ENCODE assay signal across 8 cellular contexts in the genomic region with DNA sequence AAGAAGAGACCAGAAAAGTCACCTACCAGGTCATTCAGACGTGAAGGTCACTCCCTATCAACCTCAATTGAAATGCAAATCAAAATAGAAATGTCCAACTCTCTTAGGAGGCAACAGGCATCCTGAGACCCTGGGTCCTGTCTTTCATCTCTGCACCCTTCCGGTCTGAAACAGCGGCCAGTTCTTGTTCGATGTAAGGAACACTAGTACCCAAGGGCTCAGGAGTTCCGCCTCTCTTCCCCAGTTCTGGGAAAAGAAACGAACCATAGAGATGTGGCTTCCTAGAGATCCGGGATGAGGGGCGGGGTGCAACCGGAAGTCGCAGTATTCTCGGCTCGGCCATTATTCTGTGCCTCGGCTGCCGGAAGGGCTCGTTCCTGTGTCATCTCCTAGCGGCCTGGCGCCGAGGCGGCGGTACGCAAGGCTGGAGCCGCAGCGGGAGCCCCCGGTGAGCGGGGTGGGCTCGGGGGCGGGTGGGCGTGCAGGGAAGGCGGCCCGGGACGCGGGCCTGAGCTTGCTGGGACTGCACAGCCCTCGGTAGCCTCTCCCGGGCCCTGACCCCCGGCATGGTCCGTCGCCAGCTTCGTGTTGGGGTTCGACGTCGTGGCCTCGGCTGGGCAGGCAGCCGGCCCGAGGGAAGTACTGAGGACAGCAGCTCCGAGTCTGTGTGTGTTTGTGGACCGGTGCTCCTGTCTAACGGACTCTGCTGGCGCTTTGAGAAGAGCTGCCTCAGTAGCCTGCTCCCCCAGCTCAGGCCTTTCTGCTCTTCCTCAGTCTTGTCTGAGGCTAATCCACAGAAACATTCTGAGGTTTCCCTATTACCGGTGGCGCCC. TPM values are rescaled to one million over a fixed set of nuclear protein-coding genes. Genes with fewer than 3 reads are reported as not detected.
A peak's percentile ranks its signal among the peaks of the same experiment; 100 is the strongest.
DNase-seq lines count a peak whose midpoint lies in the region; ATAC-seq and TF ChIP-seq lines count a peak whose summit lies in the region.

ZNF197 (plus strand) TSS at position 341 of the 833 bp plus-strand sequence. CDS start 4,119 bp downstream, outside the sequence.

- no peak for TF ChIP-seq POLR2A in stomach (IDR thresholded peaks at IDR 0.05)

- H2AFZ ChIP-seq in DND-41 (ENCODE audit: low read depth, low read length) (peak within 1 kb of the TSS; percentile 82), neural cell (ENCODE audit: low read depth, low read length) (peak within 1 kb of the TSS; percentile 95)

- H3K9ac ChIP-seq in DND-41 (ENCODE audit: low read depth, low read length) (peak within 1 kb of the TSS; percentile 75), neural cell (ENCODE audit: low read length) (peak within 1 kb of the TSS; percentile 94)

- WGBS in stomach, 5 donors: 0 to 2% (median 1%) methylated on average over 26 to 50 of the region's 50 CpGs

- TF ChIP-seq RAD21 in neural cell (conservative IDR thresholded peaks at IDR 0.05): peak; percentile 17

- DNase-seq in DND-41 (peak; percentile 85), RPMI7951 (ENCODE audit: low read depth) (peak; percentile 95), foreskin fibroblast (peak; percentile 87 to 95), stomach (peak; percentile 82)
- DNase-seq in Jurkat, Clone E6-1 (ENCODE audit: low read depth, low spot score): peak; percentile 55
- peak; percentile 37 for DNase-seq in activated effector memory CD4-positive, alpha-beta T cell treated with Interleukin-2 at 50 U/mL for 16 hours

- peak; percentile 95 for ATAC-seq in DND-41 (ENCODE audit: insufficient read depth, low read depth)
- ATAC-seq in GM21619 (IDR thresholded peaks at IDR 0.05; ENCODE audit: unreplicated experiment): peak; percentile 93

- no peaks in the 10 kb centered on the region for H3F3A ChIP-seq in neural cell (ENCODE audit: insufficient read depth, low read length, poor library complexity, severe bottlenecking)

- H3K27me3 ChIP-seq in DND-41 (ENCODE audit: insufficient read depth, low read length, poor library complexity): no peaks in the 10 kb centered on the region
- H3K27me3 ChIP-seq in neural cell (ENCODE audit: insufficient read depth, low read depth, low read length): no peaks in the 10 kb centered on the region
- no peaks in the 10 kb centered on the region for H3K27me3 ChIP-seq in stomach

- H3K79me2 ChIP-seq in DND-41 (ENCODE audit: insufficient read depth, low read length) (peaks cover 59% of the 10 kb centered on the region), neural cell (replicated peaks; ENCODE audit: insufficient read depth, low read length) (peaks cover 44% of the 10 kb centered on the region)

- TF ChIP-seq EP300 in neural cell (conservative IDR thresholded peaks at IDR 0.05; ENCODE audit: poor library complexity, severe bottlenecking): peak; percentile 19
- TF ChIP-seq EP300 in stomach (IDR thresholded peaks at IDR 0.05): no peak

- H3K36me3 ChIP-seq in DND-41 (ENCODE audit: insufficient read depth, low read length) (peaks cover 14% of the 10 kb centered on the region), neural cell (ENCODE audit: insufficient read depth, low read length) (no peaks in the 10 kb centered on the region), stomach (peaks cover 5 to 15% (median 13%) of the 10 kb centered on the region in 4 donors)

- H3K4me1 ChIP-seq in DND-41 (ENCODE audit: insufficient read depth, low read length) (peaks cover 34% of the 10 kb centered on the region), stomach (peaks cover 9 to 46% (median 22%) of the 10 kb centered on the region in 4 donors)

- peak within 1 kb of the TSS; percentile 60 to 81 for H3K4me3 ChIP-seq in DND-41 (ENCODE audit: low read depth in 1 of 2, low read length in 2 of 2)
- peak within 1 kb of the TSS; percentile 81 for H3K4me3 ChIP-seq in Jurkat, Clone E6-1 (ENCODE audit: low read length)
- H3K4me3 ChIP-seq in foreskin fibroblast (ENCODE audit: low read depth in 1 of 2, low read length in 2 of 2): peak within 1 kb of the TSS; percentile 87
- peak within 1 kb of the TSS; percentile 97 for H3K4me3 ChIP-seq in neural cell (ENCODE audit: low read length)
- H3K4me3 ChIP-seq in stomach: peak within 1 kb of the TSS; percentile 91 to 96 (median 94)

- no peaks in the 10 kb centered on the region for H3K9me2 ChIP-seq in neural cell (ENCODE audit: insufficient read depth, low read length)

- peak within 1 kb of the TSS; percentile 95 for H3K4me2 ChIP-seq in DND-41 (ENCODE audit: insufficient read depth, low read length)
- H3K4me2 ChIP-seq in neural cell (ENCODE audit: low read length): peak within 1 kb of the TSS; percentile 97

- H3K9me3 ChIP-seq in DND-41 (ENCODE audit: insufficient read depth, low read length, severe bottlenecking) (no peaks in the 10 kb centered on the region), neural cell (ENCODE audit: low read length) (no peaks in the 10 kb centered on the region), stomach (no peaks in the 10 kb centered on the region)

- intact Hi-C loops in stomach (cut with DNase I; ENCODE audit: low total_unique reads): no loop called here

- H3K27ac ChIP-seq in DND-41 (ENCODE audit: low read length): peak within 1 kb of the TSS; percentile 87
- H3K27ac ChIP-seq in neural cell (ENCODE audit: low read length): peak within 1 kb of the TSS; percentile 94
- peak within 1 kb of the TSS; percentile 89 to 94 (median 90) for H3K27ac ChIP-seq in stomach

- TF ChIP-seq CTCF in DND-41 (IDR thresholded peaks at IDR 0.05; ENCODE audit: borderline replicate concordance, extremely low read depth, low read length, poor library complexity, severe bottlenecking): peak; percentile 30
- TF ChIP-seq CTCF in foreskin fibroblast (IDR thresholded peaks at IDR 0.05; ENCODE audit: low read depth, low read length): no peak
- TF ChIP-seq CTCF in neural cell (IDR thresholded peaks at IDR 0.05; ENCODE audit: poor library complexity, severe bottlenecking): peak; percentile 31
- TF ChIP-seq CTCF in stomach (IDR thresholded peaks at IDR 0.05): peak in 1 of 7 experiments; percentile 12

- H4K20me1 ChIP-seq in DND-41 (ENCODE audit: insufficient read depth, low read length) (peaks cover 10% of the 10 kb centered on the region; the same call in 1 of the 2 replicates), neural cell (ENCODE audit: insufficient read depth) (no peaks in the 10 kb centered on the region)

TF ChIP-seq in neural cell, 6 proteins besides CTCF, POLR2A, EP300 and RAD21:
- TF ChIP-seq, protein P1, sequence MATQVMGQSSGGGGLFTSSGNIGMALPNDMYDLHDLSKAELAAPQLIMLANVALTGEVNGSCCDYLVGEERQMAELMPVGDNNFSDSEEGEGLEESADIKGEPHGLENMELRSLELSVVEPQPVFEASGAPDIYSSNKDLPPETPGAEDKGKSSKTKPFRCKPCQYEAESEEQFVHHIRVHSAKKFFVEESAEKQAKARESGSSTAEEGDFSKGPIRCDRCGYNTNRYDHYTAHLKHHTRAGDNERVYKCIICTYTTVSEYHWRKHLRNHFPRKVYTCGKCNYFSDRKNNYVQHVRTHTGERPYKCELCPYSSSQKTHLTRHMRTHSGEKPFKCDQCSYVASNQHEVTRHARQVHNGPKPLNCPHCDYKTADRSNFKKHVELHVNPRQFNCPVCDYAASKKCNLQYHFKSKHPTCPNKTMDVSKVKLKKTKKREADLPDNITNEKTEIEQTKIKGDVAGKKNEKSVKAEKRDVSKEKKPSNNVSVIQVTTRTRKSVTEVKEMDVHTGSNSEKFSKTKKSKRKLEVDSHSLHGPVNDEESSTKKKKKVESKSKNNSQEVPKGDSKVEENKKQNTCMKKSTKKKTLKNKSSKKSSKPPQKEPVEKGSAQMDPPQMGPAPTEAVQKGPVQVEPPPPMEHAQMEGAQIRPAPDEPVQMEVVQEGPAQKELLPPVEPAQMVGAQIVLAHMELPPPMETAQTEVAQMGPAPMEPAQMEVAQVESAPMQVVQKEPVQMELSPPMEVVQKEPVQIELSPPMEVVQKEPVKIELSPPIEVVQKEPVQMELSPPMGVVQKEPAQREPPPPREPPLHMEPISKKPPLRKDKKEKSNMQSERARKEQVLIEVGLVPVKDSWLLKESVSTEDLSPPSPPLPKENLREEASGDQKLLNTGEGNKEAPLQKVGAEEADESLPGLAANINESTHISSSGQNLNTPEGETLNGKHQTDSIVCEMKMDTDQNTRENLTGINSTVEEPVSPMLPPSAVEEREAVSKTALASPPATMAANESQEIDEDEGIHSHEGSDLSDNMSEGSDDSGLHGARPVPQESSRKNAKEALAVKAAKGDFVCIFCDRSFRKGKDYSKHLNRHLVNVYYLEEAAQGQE (IDR thresholded peaks at IDR 0.05; ENCODE audit: borderline replicate concordance): peak; percentile 65
- peak; percentile 64 for TF ChIP-seq MXI1 (conservative IDR thresholded peaks at IDR 0.05; ENCODE audit: poor library complexity, severe bottlenecking)
- peak; percentile 23 for TF ChIP-seq SMC3 (conservative IDR thresholded peaks at IDR 0.05; ENCODE audit: poor library complexity)
- TF ChIP-seq EZH2 (IDR thresholded peaks at IDR 0.05; ENCODE audit: borderline replicate concordance, insufficient read depth, low read length, poor library complexity, severe bottlenecking): no peak
- TF ChIP-seq TAF1 (IDR thresholded peaks at IDR 0.05; ENCODE audit: low read depth): peak; percentile 91
- peak; percentile 90 for TF ChIP-seq POLR2AphosphoS5 (IDR thresholded peaks at IDR 0.05)
TF ChIP-seq in neural cell: peak in this region for 5.

RNA-seq across cellular contexts. Expression of gene ZNF197, which starts in this region (rescaled TPM):
- 8.2 TPM for polyA plus RNA-seq in Jurkat, Clone E6-1 (2012; ENCODE audit: insufficient read depth, insufficient read length)
- 11.4 and 13.7 TPM in 2 replicates for total RNA-seq in RPMI7951 (2014; rRNA removed; shearing (Covaris generic))
- polyA plus RNA-seq in neural cell (51.9 and 64.1 TPM in 2 replicates), stomach (1 to 10 TPM; 5.2 to 8.1 (median 7.2) TPM)
- 149 and 169 TPM in 2 replicates for polyA minus RNA-seq in neural cell
- total RNA-seq in stomach: 10 to 100 TPM in 3 of 5 donors, 1 to 10 TPM in 2; 5.8 to 24.6 (median 15.4) TPM

Comparison
In these comparisons a context has a peak if more than half of its experiments do, and no peak if none do; other contexts are left out.
1. Peak in every context shown above with its lines: DNase-seq, ATAC-seq, H3K4me3 ChIP-seq and H3K27ac ChIP-seq.
2. DNase-seq: peak in every context shown above with its lines; median percentile 95 in RPMI7951; 91 in foreskin fibroblast; 85 in DND-41; 82 in stomach; 55 in Jurkat, Clone E6-1; 37 in activated effector memory CD4-positive, alpha-beta T cell treated with Interleukin-2 at 50 U/mL for 16 hours.